In genomic region chr7:105102557-105103352, GRCh38 we compare ENCODE assay signal across 17 cellular contexts.
A peak's percentile ranks its signal among the peaks of the same experiment; 100 is the strongest.
DNase-seq lines count a peak whose midpoint lies in the region; ATAC-seq and TF ChIP-seq lines count a peak whose summit lies in the region.
"Had no signal": no experiment of that assay in that cellular context is flagged by ENCODE, and none has a peak within 500 bp of the region (broad histone marks: within the 10 kb centered on the region; RNA-seq: fewer than 3 reads in every experiment).

No MANE protein-coding gene starts in this region.

- peaks cover 54% of the 10 kb centered on the region for H3K4me1 Mint-ChIP-seq in activated CD4-positive, alpha-beta T cell treated with anti-CD3 and anti-CD28 coated beads for 36 hours
- H3K4me1 Mint-ChIP-seq in brain = peaks cover 19% of the 10 kb centered on the region
- peaks cover 3 to 23% (median 17%) of the 10 kb centered on the region in 4 donors for H3K4me1 Mint-ChIP-seq in naive thymus-derived CD8-positive, alpha-beta T cell
- H3K4me1 Mint-ChIP-seq: CD14-positive monocyte had no signal

- CTCF ChIA-PET in activated CD4-positive, alpha-beta T cell treated with anti-CD3 and anti-CD28 coated beads for 36 hours (lab: Charles Lee) = interaction anchor here (1.2 kb wide), 1 partner anchor 122 kb away, joined by 3 read pairs; no protein-coding TSS in a partner anchor

- POLR2A ChIA-PET in activated CD4-positive, alpha-beta T cell treated with anti-CD3 and anti-CD28 coated beads for 36 hours (lab: Charles Lee) = no interaction called here
- POLR2A ChIA-PET in naive thymus-derived CD8-positive, alpha-beta T cell (lab: Charles Lee) = no interaction called here

- H3K27me3 Mint-ChIP-seq in activated CD4-positive, alpha-beta T cell treated with anti-CD3 and anti-CD28 coated beads for 36 hours = no peaks in the 10 kb centered on the region
- H3K27me3 Mint-ChIP-seq in brain = no peaks in the 10 kb centered on the region
- H3K27me3 Mint-ChIP-seq in naive thymus-derived CD8-positive, alpha-beta T cell = no peaks in the 10 kb centered on the region

- no peak for ATAC-seq in activated CD4-positive, alpha-beta T cell treated with anti-CD3 and anti-CD28 coated beads for 36 hours
- no peak for ATAC-seq in naive thymus-derived CD8-positive, alpha-beta T cell
- ATAC-seq in HG02981 (IDR thresholded peaks at IDR 0.05; ENCODE audit: unreplicated experiment) = no peak
- no peak for ATAC-seq in HG03135 (IDR thresholded peaks at IDR 0.05; ENCODE audit: unreplicated experiment)
- ATAC-seq: foreskin keratinocyte had no signal

- peaks cover 59% of the 10 kb centered on the region for H3K36me3 Mint-ChIP-seq in activated CD4-positive, alpha-beta T cell treated with anti-CD3 and anti-CD28 coated beads for 36 hours (ENCODE audit: low read depth)
- peaks cover 70% of the 10 kb centered on the region for H3K36me3 Mint-ChIP-seq in brain
- H3K36me3 Mint-ChIP-seq in naive thymus-derived CD8-positive, alpha-beta T cell = peaks cover 4 to 86% (median 16%) of the 10 kb centered on the region in 3 donors

- no peak overlapping the region for H3K4me3 Mint-ChIP-seq in activated CD4-positive, alpha-beta T cell treated with anti-CD3 and anti-CD28 coated beads for 36 hours
- H3K4me3 Mint-ChIP-seq in brain = no peak overlapping the region
- H3K4me3 Mint-ChIP-seq in naive thymus-derived CD8-positive, alpha-beta T cell = no peak overlapping the region
- H3K4me3 Mint-ChIP-seq: CD14-positive monocyte had no signal

- in situ Hi-C loops in SK-MEL-5 (cut with HindIII; ENCODE audit: low pct_unique_long_range_greater_than_20kb, low sequenced_read_pairs) = no loop called here

- H3K27ac Mint-ChIP-seq in activated CD4-positive, alpha-beta T cell treated with anti-CD3 and anti-CD28 coated beads for 36 hours = peak overlapping the region; percentile 31
- peak overlapping the region in 3 of 5 experiments; percentile 27 to 81 (median 70) for H3K27ac Mint-ChIP-seq in brain
- H3K27ac Mint-ChIP-seq in naive thymus-derived CD8-positive, alpha-beta T cell = peak overlapping the region; percentile 3 to 80 (median 64)

- no peak for DNase-seq in activated CD4-positive, alpha-beta T cell treated with anti-CD3 and anti-CD28 coated beads for 36 hours
- no peak for DNase-seq in activated CD4-positive, alpha-beta T cell treated with anti-CD3 and anti-CD28 coated beads for 1 hour
- DNase-seq in SK-MEL-5 (ENCODE audit: low read depth, low spot score) = peak; percentile 29
- DNase-seq in naive thymus-derived CD8-positive, alpha-beta T cell = no peak
- DNase-seq in NCI-H146 (lab: John Stamatoyannopoulos, UW) = no peak
- DNase-seq: foreskin keratinocyte; GM23248; NCI-H187 treated with DMSO at 0.1 percent for 48 hours; NCI-H524; nucleus accumbens; PC-9; stimulated activated CD4-positive, alpha-beta T cell treated with anti-CD3 and anti-CD28 coated beads, Interleukin-4, amount 100 ng/mL, for 1 hour; stimulated activated CD8-positive, alpha-beta memory T cell treated with anti-CD3 and anti-CD28 coated beads, Interleukin-4, amount 100 ng/mL, for 48 hours had no signal

- TF ChIP-seq CTCF in brain (conservative IDR thresholded peaks at IDR 0.05) = no peak

- intact Hi-C loops in activated CD4-positive, alpha-beta T cell treated with anti-CD3 and anti-CD28 coated beads for 36 hours (cut with DNase I, micrococcal nuclease) = loop anchor here in 1 of 2 experiments (5.0 kb wide), 1 partner anchor 180 kb away; no protein-coding TSS in a partner anchor

- no peaks in the 10 kb centered on the region for H3K9me3 Mint-ChIP-seq in activated CD4-positive, alpha-beta T cell treated with anti-CD3 and anti-CD28 coated beads for 36 hours (ENCODE audit: low read depth)
- no peaks in the 10 kb centered on the region for H3K9me3 Mint-ChIP-seq in brain
- no peaks in the 10 kb centered on the region for H3K9me3 Mint-ChIP-seq in naive thymus-derived CD8-positive, alpha-beta T cell
- H3K9me3 Mint-ChIP-seq: CD14-positive monocyte had no signal
